In the genomic region with DNA sequence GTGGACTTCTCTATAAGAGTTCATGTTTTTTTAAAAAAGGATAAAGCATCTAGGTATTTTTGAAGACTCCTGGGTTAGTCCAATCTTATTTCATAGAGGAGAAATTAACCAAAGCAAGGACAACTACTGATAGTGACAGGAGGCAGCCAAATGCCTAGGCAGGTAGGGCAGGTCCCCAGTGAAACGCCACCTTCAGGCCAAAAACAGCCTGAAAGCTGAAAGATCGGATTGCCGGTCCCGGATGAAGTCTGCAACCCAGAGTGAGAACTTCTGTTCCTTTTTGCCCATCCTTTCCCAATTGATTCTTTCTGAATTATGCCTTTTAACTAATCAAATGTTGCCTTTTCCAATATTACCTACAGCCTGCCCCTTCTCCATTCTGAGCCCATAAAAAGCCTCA, we compare ENCODE assay signal across 11 cellular contexts. TPM values are rescaled to one million over a fixed set of nuclear protein-coding genes. Genes with fewer than 3 reads are reported as not detected.
A peak's percentile ranks its signal among the peaks of the same experiment; 100 is the strongest.
DNase-seq lines count a peak whose midpoint lies in the region; ATAC-seq and TF ChIP-seq lines count a peak whose summit lies in the region.
"Had no signal": no experiment of that assay in that cellular context is flagged by ENCODE, and none has a peak within 500 bp of the region (broad histone marks: within the 10 kb centered on the region; RNA-seq: fewer than 3 reads in every experiment).

No MANE protein-coding gene starts in this region.

- H3K9me2 ChIP-seq in OCI-LY7 (ENCODE audit: insufficient read depth, low read length), result no peaks in the 10 kb centered on the region

- H2AFZ ChIP-seq in OCI-LY7 (ENCODE audit: low read length) (no peak overlapping the region), smooth muscle cell (ENCODE audit: low read depth) (no peak overlapping the region)

- DNase-seq in NCI-H510A treated with DMSO at 0.1 percent for 48 hours (lab: John Stamatoyannopoulos, UW) (peak; percentile 1), NCI-H510A (lab: John Stamatoyannopoulos, UW) (no peak), OCI-LY7 (ENCODE audit: low spot score) (no peak), fibroblast of villous mesenchyme (ENCODE audit: low read depth) (no peak), smooth muscle cell (lab: John Stamatoyannopoulos, UW; ENCODE audit: unreplicated experiment) (no peak), D341Med (ENCODE audit: low spot score) (no peak), EL (no peak)
- no peak for DNase-seq in activated naive CD4-positive, alpha-beta T cell treated with anti-CD3 and anti-CD28 coated beads, Interleukin-2, amount 50 U/mL, for 72 hours (ENCODE audit: low spot score in 2 of 2)
- DNase-seq: activated CD8-positive, alpha-beta memory T cell treated with anti-CD3 and anti-CD28 coated beads, Interleukin-2, amount 10 ng/mL, durations not matched to agents 7 days and 5 days; immature natural killer cell; natural killer cell had no signal

- intact Hi-C loops in OCI-LY7 (cut with micrococcal nuclease; ENCODE audit: unreplicated experiment), result no loop called here

- BruUV-seq in OCI-LY7 (replicated peaks; lab: Mats Ljungman, UMichigan), result no TSS peak

- 25% methylated on average over 4 of the region's 4 CpGs for WGBS in smooth muscle cell (ENCODE audit: low lambda C conversion rate)

- 0 out of 2 replicates have a peak, but pooled peaks have one; percentile 24 for TF ChIP-seq CTCF in OCI-LY7 (conservative IDR thresholded peaks at IDR 0.05; ENCODE audit: low read length)
- TF ChIP-seq CTCF in fibroblast of villous mesenchyme (IDR thresholded peaks at IDR 0.05; ENCODE audit: insufficient read depth, low read depth, low read length), result peak; percentile 37
- peak; percentile 37 for TF ChIP-seq CTCF in smooth muscle cell (IDR thresholded peaks at IDR 0.05; ENCODE audit: borderline replicate concordance, insufficient read depth, poor library complexity, severe bottlenecking)

- H3K27ac Mint-ChIP-seq in activated naive CD4-positive, alpha-beta T cell treated with anti-CD3 and anti-CD28 coated beads, Interleukin-2, amount 50 U/mL, for 72 hours, result no peak overlapping the region
- H3K27ac Mint-ChIP-seq: activated CD8-positive, alpha-beta memory T cell treated with anti-CD3 and anti-CD28 coated beads, Interleukin-2, amount 10 ng/mL, durations not matched to agents 7 days and 5 days; immature natural killer cell; natural killer cell had no signal

- H3K27ac ChIP-seq in OCI-LY7 (ENCODE audit: low read depth, low read length, poor library complexity, severe bottlenecking) (no peak overlapping the region), smooth muscle cell (ENCODE audit: low read depth) (no peak overlapping the region)

- no peaks in the 10 kb centered on the region for H3K9me3 ChIP-seq in OCI-LY7 (ENCODE audit: low read length)
- H3K9me3 ChIP-seq in smooth muscle cell (replicated peaks; ENCODE audit: low read depth), result no peaks in the 10 kb centered on the region

- no peak overlapping the region for H3K9ac ChIP-seq in smooth muscle cell (ENCODE audit: low read depth)

- CTCF ChIA-PET in OCI-LY7 (lab: Charles Lee; ENCODE audit: unreplicated experiment), result no interaction called here

- H3K79me2 ChIP-seq in OCI-LY7 (ENCODE audit: insufficient read depth, low read depth, low read length), result no peaks in the 10 kb centered on the region
- no peaks in the 10 kb centered on the region for H3K79me2 ChIP-seq in smooth muscle cell (ENCODE audit: low read depth)

- POLR2A ChIA-PET in OCI-LY7 (lab: Charles Lee), result no interaction called here

- no peaks in the 10 kb centered on the region for H3K36me3 ChIP-seq in OCI-LY7 (ENCODE audit: insufficient read depth, low read length)
- no peaks in the 10 kb centered on the region for H3K36me3 ChIP-seq in smooth muscle cell (ENCODE audit: low read depth)

- H4K20me1 ChIP-seq in OCI-LY7 (ENCODE audit: insufficient read depth, low read length) (no peaks in the 10 kb centered on the region), smooth muscle cell (ENCODE audit: low read depth) (no peaks in the 10 kb centered on the region)

- no peaks in the 10 kb centered on the region for H3K27me3 ChIP-seq in smooth muscle cell (ENCODE audit: low read depth)

- H3K9me3 Mint-ChIP-seq in activated naive CD4-positive, alpha-beta T cell treated with anti-CD3 and anti-CD28 coated beads, Interleukin-2, amount 50 U/mL, for 72 hours, result no peaks in the 10 kb centered on the region
- H3K9me3 Mint-ChIP-seq: immature natural killer cell, natural killer cell had no signal

- H3K4me2 ChIP-seq in OCI-LY7 (ENCODE audit: low read length), result no peak overlapping the region
- no peak overlapping the region for H3K4me2 ChIP-seq in smooth muscle cell

- H3K36me3 Mint-ChIP-seq in activated naive CD4-positive, alpha-beta T cell treated with anti-CD3 and anti-CD28 coated beads, Interleukin-2, amount 50 U/mL, for 72 hours, result peaks cover 0 to 5% of the 10 kb centered on the region in 2 donors
- H3K36me3 Mint-ChIP-seq: activated CD8-positive, alpha-beta memory T cell treated with anti-CD3 and anti-CD28 coated beads, Interleukin-2, amount 10 ng/mL, durations not matched to agents 7 days and 5 days; immature natural killer cell; natural killer cell had no signal

- H3K4me3 ChIP-seq in OCI-LY7 (ENCODE audit: low read depth, low read length, poor library complexity, severe bottlenecking) (no peak overlapping the region), fibroblast of villous mesenchyme (ENCODE audit: low read depth, low read length) (no peak overlapping the region), smooth muscle cell (no peak overlapping the region)

- ATAC-seq in activated naive CD4-positive, alpha-beta T cell treated with anti-CD3 and anti-CD28 coated beads, Interleukin-2, amount 50 U/mL, for 72 hours, result no peak
- ATAC-seq: activated CD8-positive, alpha-beta memory T cell treated with anti-CD3 and anti-CD28 coated beads, Interleukin-2, amount 10 ng/mL, durations not matched to agents 7 days and 5 days; natural killer cell had no signal

- H3K4me1 ChIP-seq in OCI-LY7 (ENCODE audit: insufficient read depth, low read length, poor library complexity, severe bottlenecking) (no peaks in the 10 kb centered on the region), smooth muscle cell (ENCODE audit: low read depth) (no peaks in the 10 kb centered on the region)

- no peaks in the 10 kb centered on the region for H3F3A ChIP-seq in smooth muscle cell (ENCODE audit: low read depth)

RNA-seq across cellular contexts. Expression of gene GGACT, which starts 6.1 kb away (rescaled TPM):
- total RNA-seq in OCI-LY7 (2014; rRNA removed; shearing (Covaris generic)), result 0.23 and 0.69 TPM in 2 replicates
- total RNA-seq in OCI-LY7 (2022) (0.53 and 0.89 TPM in 2 replicates), fibroblast of villous mesenchyme (5.2 and 8.2 TPM in 2 replicates), smooth muscle cell (2.5 and 4.5 TPM in 2 replicates)
- polyA plus RNA-seq in smooth muscle cell, result 7.1 and 9.1 TPM in 2 replicates
- 1 to 10 TPM in 1 of 2 donors, not detected in 1; 5.2 TPM for total RNA-seq in activated naive CD4-positive, alpha-beta T cell treated with anti-CD3 and anti-CD28 coated beads, Interleukin-2, amount 50 U/mL, for 72 hours
